24 cellular contexts compared by ENCODE assay signal in the genomic region with DNA sequence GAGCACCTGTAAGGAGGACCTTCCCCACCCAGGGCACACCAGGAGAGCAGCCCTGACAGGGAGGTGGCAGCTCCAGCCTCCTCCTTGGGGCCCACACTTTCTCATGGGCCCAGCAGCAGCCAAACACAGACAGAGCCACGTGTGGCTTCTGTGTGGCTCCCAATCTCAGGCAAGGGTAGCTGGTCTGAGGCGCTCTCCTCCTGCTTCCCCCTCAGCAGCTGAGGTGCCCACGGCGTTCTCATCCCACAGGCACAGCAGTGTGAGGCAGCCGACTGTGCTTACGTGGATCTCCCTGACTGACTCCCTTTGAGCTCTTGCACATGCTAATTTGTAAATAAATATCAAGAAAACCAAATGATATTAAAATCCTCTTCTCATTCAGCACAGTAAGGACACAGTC. TPM values are rescaled to one million over a fixed set of nuclear protein-coding genes. Genes with fewer than 3 reads are reported as not detected.
"Had no signal": no experiment of that assay in that cellular context is flagged by ENCODE, and none has a peak within 500 bp of the region (broad histone marks: within the 10 kb centered on the region; RNA-seq: fewer than 3 reads in every experiment).

No MANE protein-coding gene starts in this region.

- H3K27ac ChIP-seq: KMS-11 had no signal

- ATAC-seq: K562, SK-N-SH treated with all-trans-retinoic acid at 6 μM for 48 hours had no signal

- H3K9me3 Mint-ChIP-seq: IgD-negative memory B cell had no signal

- H3K4me2 ChIP-seq: KMS-11 had no signal

- H3K4me1 Mint-ChIP-seq: IgD-negative memory B cell had no signal

- H3K4me3 Mint-ChIP-seq: IgD-negative memory B cell had no signal

- H3K9ac ChIP-seq: KMS-11 had no signal

- H3K4me3 ChIP-seq: K562 had no signal

- DNase-seq: Kasumi-1, MM.1S, NCI-H1092 treated with DMSO at 0.1 percent for 48 hours, NCI-H1436, NCI-H187, NCI-H2029, NCI-H2081 treated with DMSO at 0.1 percent for 48 hours, NCI-H2171, NCI-H226, NCI-H446, NCI-H510A, NCI-H524 treated with DMSO at 0.1 percent for 48 hours, NCI-H69, NCI-H774, RPMI8226, SHP77 had no signal

- FAIRE-seq: RCC 7860 had no signal

- H3K27ac Mint-ChIP-seq: IgD-negative memory B cell had no signal

RNA-seq across cellular contexts. Expression of gene CMTM2, which starts 56.1 kb away (rescaled TPM):
- total RNA-seq: HT1080, K562, M059J, SK-MEL-5 had no signal
- polyA plus RNA-seq: IgD-negative memory B cell, K562 had no signal
